ENCODE assay signal across 8 cellular contexts in genomic region chr13:48155850-48156249, GRCh38.
DNase-seq lines count a peak whose midpoint lies in the region; ATAC-seq and TF ChIP-seq lines count a peak whose summit lies in the region.

No MANE protein-coding gene starts in this region.

- H4K8ac ChIP-seq in H9 (replicated peaks; ENCODE audit: insufficient read length, low read depth, low read length) = no peak overlapping the region

- no peak overlapping the region for H3T11ph ChIP-seq in H9 (ENCODE audit: low read length)

- H3K23ac ChIP-seq in H9 (ENCODE audit: insufficient read length, low read depth, low read length) = no peak overlapping the region

- H3K9me3 Mint-ChIP-seq in MCF 10A (ENCODE audit: unreplicated experiment) (no peaks in the 10 kb centered on the region), H9 (no peaks in the 10 kb centered on the region)

- H2BK15ac ChIP-seq in H9 (ENCODE audit: low read depth, low read length) = no peak overlapping the region

- H3K4me2 ChIP-seq in H9 (ENCODE audit: insufficient read depth, insufficient read length, low read length) = no peak overlapping the region
- no peak overlapping the region for H3K4me2 ChIP-seq in hepatocyte

- H3K4ac ChIP-seq in H9 (ENCODE audit: low read depth, low read length) = no peak overlapping the region

- H3K4me3 Mint-ChIP-seq in MCF 10A (ENCODE audit: unreplicated experiment) (peak overlapping the region; percentile 23), H9 (no peak overlapping the region)

- TF ChIP-seq CTCF in NB4 (IDR thresholded peaks at IDR 0.05; ENCODE audit: low read depth, low read length) (no peak), MCF 10A (IDR thresholded peaks at IDR 0.05; ENCODE audit: unreplicated experiment) (no peak), psoas muscle (IDR thresholded peaks at IDR 0.05) (no peak), H9 (conservative IDR thresholded peaks at IDR 0.05) (no peak), hepatocyte (IDR thresholded peaks at IDR 0.05; ENCODE audit: poor library complexity) (no peak)

- H3K36me3 Mint-ChIP-seq in MCF 10A (ENCODE audit: insufficient read depth, unreplicated experiment) (peaks cover 7% of the 10 kb centered on the region), H9 (ENCODE audit: insufficient read depth in 1 of 3, low read depth in 3 of 3) (no peaks in the 10 kb centered on the region)

- H3K36me3 ChIP-seq in psoas muscle (ENCODE audit: insufficient read depth in 1 of 2, low read depth in 1 of 2) (no peaks in the 10 kb centered on the region), hepatocyte (replicated peaks; ENCODE audit: insufficient read depth, low read depth) (no peaks in the 10 kb centered on the region)

- ATAC-seq in psoas muscle = peak in 3 of 4 donors; percentile 35 to 49 (median 42)

- H3K56ac ChIP-seq in H9 (ENCODE audit: insufficient read length, low read depth, low read length) = no peak overlapping the region

- 55 to 61% (median 57%) methylated on average over 2 of the region's 2 CpGs for WGBS in psoas muscle, 3 donors
- WGBS in H9 (ENCODE audit: extremely low coverage, insufficient read length, low lambda C conversion rate) = no CpG with 5 or more reads among the region's 2 CpGs
- 86% methylated on average over 2 of the region's 2 CpGs for WGBS in hepatocyte (ENCODE audit: low lambda C conversion rate, missing lambda C conversion rate)

- H4K91ac ChIP-seq in H9 (ENCODE audit: insufficient read length, low read depth, low read length) = no peak overlapping the region

- CTCF ChIA-PET in MCF 10A (lab: Yijun Ruan, JAX) = interaction anchor here (0.5 to 1.5 kb wide), 5 partner anchors 39 to 178 kb away, joined by 3 to 4 read pairs (median 3); partner anchors contain the start of gene MED4

- intact Hi-C loops in MCF 10A (cut with micrococcal nuclease) = loop anchor here (5.0 kb wide), 1 partner anchor 56 kb away; no protein-coding TSS in a partner anchor
- intact Hi-C loops in psoas muscle (cut with DNase I) = no loop called here

- no peaks in the 10 kb centered on the region for H3K23me2 ChIP-seq in H9 (ENCODE audit: insufficient read length, low read depth, low read length, poor library complexity, severe bottlenecking)

- H3K18ac ChIP-seq in H9 (ENCODE audit: insufficient read length, low read depth, low read length) = no peak overlapping the region

- no peak overlapping the region for H4K5ac ChIP-seq in H9 (ENCODE audit: insufficient read length, low read depth, low read length)

- H4K20me1 ChIP-seq in H9 (ENCODE audit: control insufficient read depth, insufficient read depth, insufficient read length) (no peaks in the 10 kb centered on the region), hepatocyte (ENCODE audit: insufficient read depth, poor library complexity, severe bottlenecking) (no peaks in the 10 kb centered on the region)

- no peaks in the 10 kb centered on the region for H3K79me1 ChIP-seq in H9 (ENCODE audit: insufficient read depth, low read depth, low read length, poor library complexity, severe bottlenecking)

- no peak for TF ChIP-seq POLR2A in NB4 (IDR thresholded peaks at IDR 0.05; ENCODE audit: extremely low read depth, insufficient read length)

- no peak overlapping the region for H2AFZ ChIP-seq in H9 (ENCODE audit: low read length)
- H2AFZ ChIP-seq in hepatocyte = no peak overlapping the region

- no peak overlapping the region for H2BK5ac ChIP-seq in H9 (ENCODE audit: insufficient read length, low read length)

- no peak overlapping the region for H2BK20ac ChIP-seq in H9 (ENCODE audit: low read depth, low read length, poor library complexity, severe bottlenecking)

- H2BK12ac ChIP-seq in H9 (ENCODE audit: insufficient read length, low read depth, low read length) = no peak overlapping the region

- no peaks in the 10 kb centered on the region for H3K9me3 ChIP-seq in psoas muscle
- no peaks in the 10 kb centered on the region for H3K9me3 ChIP-seq in H9 (ENCODE audit: control insufficient read depth, low read depth, low read length)
- no peaks in the 10 kb centered on the region for H3K9me3 ChIP-seq in hepatocyte (ENCODE audit: low read depth)

- no peak overlapping the region for H2BK120ac ChIP-seq in H9 (ENCODE audit: low read depth, low read length, poor library complexity, severe bottlenecking)

- H3K9ac ChIP-seq in H9 (ENCODE audit: extremely low read depth, insufficient read length, low read length) = no peak overlapping the region

- no peaks in the 10 kb centered on the region for H3K79me2 ChIP-seq in H9 (ENCODE audit: insufficient read depth, low read length)
- H3K79me2 ChIP-seq in hepatocyte = no peaks in the 10 kb centered on the region

- H3K27me3 ChIP-seq in psoas muscle (ENCODE audit: insufficient read depth in 3 of 3, low read length in 2 of 3) = no peaks in the 10 kb centered on the region
- H3K27me3 ChIP-seq in H9 (ENCODE audit: insufficient read depth, low read length) = no peaks in the 10 kb centered on the region
- no peaks in the 10 kb centered on the region for H3K27me3 ChIP-seq in hepatocyte

- H3K14ac ChIP-seq in H9 (ENCODE audit: insufficient read depth, low read length) = no peak overlapping the region

- no peaks in the 10 kb centered on the region for H3K9me2 ChIP-seq in hepatocyte (replicated peaks; ENCODE audit: insufficient read depth)

- DNase-seq in activated CD8-positive, alpha-beta memory T cell treated with anti-CD3 and anti-CD28 coated beads, Interleukin-2, amount 50 U/mL, for 1 hour (ENCODE audit: extremely low read depth) = peak; percentile 23
- DNase-seq in activated CD8-positive, alpha-beta memory T cell treated with anti-CD3 and anti-CD28 coated beads for 24 hours = no peak
- peak; percentile 92 for DNase-seq in NB4 (ENCODE audit: low read depth)
- DNase-seq in MCF 10A (ENCODE audit: unreplicated experiment) = peak; percentile 89
- no peak for DNase-seq in psoas muscle
- no peak for DNase-seq in H9
- no peak for DNase-seq in HuH-7 (ENCODE audit: low spot score)
- no peak for DNase-seq in hepatocyte (ENCODE audit: low spot score)

- H2AK5ac ChIP-seq in H9 (ENCODE audit: insufficient read length, low read length) = no peak overlapping the region

- H3K4me3 ChIP-seq in NB4 (ENCODE audit: low read depth, low read length) = peak overlapping the region; percentile 4
- H3K4me3 ChIP-seq in psoas muscle = no peak overlapping the region
- H3K4me3 ChIP-seq in hepatocyte = no peak overlapping the region

- H3K27ac ChIP-seq in psoas muscle (no peak overlapping the region), H9 (ENCODE audit: insufficient read length, low read depth, low read length) (no peak overlapping the region), hepatocyte (no peak overlapping the region)

- H3K4me1 Mint-ChIP-seq in MCF 10A (ENCODE audit: insufficient read depth, unreplicated experiment) = peaks cover 43% of the 10 kb centered on the region
- H3K4me1 Mint-ChIP-seq in H9 = peaks cover 22 to 31% of the 10 kb centered on the region in 2 experiments

- BruUV-seq in MCF 10A (replicated peaks; lab: Mats Ljungman, UMichigan) = TSS peak; percentile 76

- H3K4me1 ChIP-seq in psoas muscle (no peaks in the 10 kb centered on the region), H9 (ENCODE audit: insufficient read depth, low read length) (no peaks in the 10 kb centered on the region; the same call in 1 of the 2 replicates), hepatocyte (ENCODE audit: insufficient read depth) (no peaks in the 10 kb centered on the region)

- POLR2A ChIA-PET in MCF 10A (lab: Yijun Ruan, JAX) = interaction anchor here (0.6 to 5.9 kb wide), 9 partner anchors 8 to 628 kb away, joined by 3 to 54 read pairs (median 3); partner anchors contain the start of gene ITM2B

- H3K27me3 Mint-ChIP-seq in MCF 10A (ENCODE audit: insufficient read depth, unreplicated experiment) (no peaks in the 10 kb centered on the region), H9 (ENCODE audit: low read depth) (no peaks in the 10 kb centered on the region)

- H3K27ac Mint-ChIP-seq in MCF 10A (ENCODE audit: low read depth, unreplicated experiment) (peak overlapping the region; percentile 78), H9 (no peak overlapping the region)

Comparison
In these comparisons a context has a peak if more than half of its experiments do, and no peak if none do; other contexts are left out.
1. DNase-seq: peak in activated CD8-positive, alpha-beta memory T cell treated with anti-CD3 and anti-CD28 coated beads, Interleukin-2, amount 50 U/mL, for 1 hour (single experiment), NB4 (single experiment) and MCF 10A (single experiment); none in activated CD8-positive, alpha-beta memory T cell treated with anti-CD3 and anti-CD28 coated beads for 24 hours (single experiment), psoas muscle (0 of 2), H9 (single experiment), HuH-7 (single experiment) and hepatocyte (single experiment).